ENCODE assay signal across 16 cellular contexts in the genomic region with DNA sequence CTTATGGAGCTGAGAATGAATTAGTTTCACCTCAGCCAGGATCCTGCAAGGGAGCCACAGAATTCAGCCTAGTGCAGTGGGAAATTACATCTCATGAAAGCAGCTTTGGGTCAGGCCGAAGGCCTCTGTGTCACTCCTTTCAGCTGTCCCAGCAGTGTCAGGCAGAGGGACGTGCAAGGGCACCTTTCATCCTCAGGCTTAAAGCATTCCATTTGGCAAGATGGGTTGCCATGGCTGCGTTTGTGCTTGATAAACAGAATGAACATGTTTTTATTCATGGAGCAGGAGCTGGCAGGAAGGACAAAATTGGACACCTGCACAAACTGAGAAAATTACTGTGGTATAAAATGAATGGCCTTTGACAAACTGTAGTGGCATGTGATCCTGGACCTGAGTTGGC. TPM values are rescaled to one million over a fixed set of nuclear protein-coding genes. Genes with fewer than 3 reads are reported as not detected.
DNase-seq lines count a peak whose midpoint lies in the region; ATAC-seq and TF ChIP-seq lines count a peak whose summit lies in the region.
"Had no signal": no experiment of that assay in that cellular context is flagged by ENCODE, and none has a peak within 500 bp of the region (broad histone marks: within the 10 kb centered on the region; RNA-seq: fewer than 3 reads in every experiment).

No MANE protein-coding gene starts in this region.

- H3K4ac ChIP-seq in IMR-90 (ENCODE audit: low read depth, low read length) = no peak overlapping the region

- no peak overlapping the region for H3K4me2 ChIP-seq in IMR-90 (ENCODE audit: low read depth, low read length)

- H4K91ac ChIP-seq in IMR-90 (ENCODE audit: insufficient read depth, low read depth, low read length) = no peak overlapping the region

- H2BK120ac ChIP-seq in IMR-90 (ENCODE audit: low read depth, low read length) = no peak overlapping the region

- H3K23ac ChIP-seq in IMR-90 (ENCODE audit: low read depth, low read length) = no peak overlapping the region

- no peak for TF ChIP-seq CTCF in IMR-90 (conservative IDR thresholded peaks at IDR 0.05; ENCODE audit: low read depth, low read length)

- H3K27ac ChIP-seq in IMR-90 (ENCODE audit: insufficient read depth, low read length) = no peak overlapping the region
- H3K27ac ChIP-seq: epithelial cell of prostate, spleen had no signal

- dilution Hi-C loops in IMR-90 (cut with HindIII; ENCODE audit: low sequenced_read_pairs, unreplicated experiment) = no loop called here

- BruUV-seq in IMR-90 (replicated peaks; lab: Mats Ljungman, UMichigan) = no TSS peak

- no peak for TF ChIP-seq POLR2A in IMR-90 (IDR thresholded peaks at IDR 0.05; ENCODE audit: low read depth, low read length)

- CTCF ChIA-PET in IMR-90 (lab: Yijun Ruan, JAX) = interaction anchor here (1.1 kb wide), 1 partner anchor 97 kb away, joined by 3 read pairs; no protein-coding TSS in a partner anchor

- TF ChIP-seq RAD21 in IMR-90 (IDR thresholded peaks at IDR 0.05; ENCODE audit: low read length) = no peak

- POLR2A ChIA-PET in IMR-90 (lab: Charles Lee; ENCODE audit: unreplicated experiment) = no interaction called here

- no peaks in the 10 kb centered on the region for H3K79me1 ChIP-seq in IMR-90 (ENCODE audit: low read depth in 1 of 2, low read length in 2 of 2)

- no peak overlapping the region for H4K5ac ChIP-seq in IMR-90 (ENCODE audit: low read depth, low read length)

- no peak overlapping the region for H2AK5ac ChIP-seq in IMR-90 (ENCODE audit: low read depth, low read length)

- no peak overlapping the region for H3K9ac ChIP-seq in IMR-90 (ENCODE audit: low read depth, low read length)

- H3K36me3 ChIP-seq in IMR-90 (ENCODE audit: control insufficient read depth, insufficient read depth, low read length) = peaks cover 43% of the 10 kb centered on the region

- no peak overlapping the region for H2BK5ac ChIP-seq in IMR-90 (ENCODE audit: low read depth, low read length, poor library complexity, severe bottlenecking)

- no peaks in the 10 kb centered on the region for H4K20me1 ChIP-seq in IMR-90 (ENCODE audit: insufficient read depth, low read length)

- H3K56ac ChIP-seq in IMR-90 (ENCODE audit: extremely low read depth, insufficient read depth, low read length) = no peak overlapping the region

- H3K14ac ChIP-seq in IMR-90 (replicated peaks; ENCODE audit: low read depth, low read length) = no peak overlapping the region

- H4K8ac ChIP-seq in IMR-90 (ENCODE audit: low read depth in 2 of 2, low read length in 2 of 2) = no peak overlapping the region

- no peak overlapping the region for H3K18ac ChIP-seq in IMR-90 (ENCODE audit: low read depth, low read length)

- peak; percentile 2 for DNase-seq in IMR-90
- DNase-seq in NCI-H2196 treated with DMSO at 0.1 percent for 48 hours (lab: John Stamatoyannopoulos, UW; ENCODE audit: unreplicated experiment) = peak; percentile 67
- DNase-seq in Right ventricle myocardium superior = peak; percentile 74
- peak; percentile 9 for DNase-seq in renal cortical epithelial cell (ENCODE audit: low read depth)
- no peak for DNase-seq in GM19240 (ENCODE audit: insufficient read length, low spot score)
- no peak for DNase-seq in retina
- no peak for DNase-seq in activated CD4-positive, alpha-beta T cell treated with anti-CD3 and anti-CD28 coated beads, Interleukin-2, amount 50 U/mL, for 48 hours
- no peak for DNase-seq in activated T-cell treated with anti-CD3 and anti-CD28 coated beads, Interleukin-2, amount 50 U/mL, for 1 hour
- DNase-seq: cerebellar nuclear complex, GDM1, KBM-7, left colon, NCI-H2171 treated with DMSO at 0.1 percent for 48 hours, nephron progenitor cell, spleen had no signal

- no peak for ATAC-seq in IMR-90 (ENCODE audit: low read depth)
- ATAC-seq in Right ventricle myocardium superior (ENCODE audit: poor library complexity) = peak; percentile 96
- ATAC-seq: left colon had no signal

- H2BK15ac ChIP-seq in IMR-90 (ENCODE audit: low read depth, low read length) = no peak overlapping the region

- no peak overlapping the region for H2BK20ac ChIP-seq in IMR-90 (ENCODE audit: low read depth, low read length)

- in situ Hi-C loops in IMR-90 (cut with MboI; ENCODE audit: low sequenced_read_pairs) = no loop called here

- H3K9me3 ChIP-seq in IMR-90 (ENCODE audit: control insufficient read depth, insufficient read depth, low read length) = no peaks in the 10 kb centered on the region
- H3K9me3 ChIP-seq: spleen had no signal

- no peak overlapping the region for H2AK9ac ChIP-seq in IMR-90 (replicated peaks; ENCODE audit: low read depth, low read length, poor library complexity)

- intact Hi-C loops in IMR-90 (cut with micrococcal nuclease) (no loop called here), Right ventricle myocardium superior (cut with DNase I) (no loop called here)

- no peaks in the 10 kb centered on the region for H3K27me3 ChIP-seq in IMR-90 (ENCODE audit: control insufficient read depth, insufficient read depth, low read length)
- H3K27me3 ChIP-seq: spleen had no signal

- no peaks in the 10 kb centered on the region for H3K4me1 ChIP-seq in IMR-90 (ENCODE audit: control insufficient read depth, insufficient read depth, low read length)
- H3K4me1 ChIP-seq: spleen had no signal

- WGBS in IMR-90 (ENCODE audit: extremely low coverage in 2 of 2, insufficient read length in 1 of 2), 2 experiments = 100% methylated on average over 1 of the region's 3 CpGs; no CpG with 5 or more reads in 1 of the 2 experiments

- H3K4me3 ChIP-seq in IMR-90 (ENCODE audit: insufficient read depth, low read depth, low read length) = no peak overlapping the region
- H3K4me3 ChIP-seq: spleen had no signal

- no peak overlapping the region for H2AFZ ChIP-seq in IMR-90 (replicated peaks; ENCODE audit: low read length, poor library complexity)

- no peaks in the 10 kb centered on the region for H3K9me1 ChIP-seq in IMR-90 (ENCODE audit: insufficient read depth, low read length)

TF ChIP-seq in IMR-90, 13 proteins besides CTCF, POLR2A, EP300 and RAD21:
- no peak for TF ChIP-seq MXI1 (IDR thresholded peaks at IDR 0.05; ENCODE audit: borderline replicate concordance, low read depth, low read length)
- TF ChIP-seq, protein P1, sequence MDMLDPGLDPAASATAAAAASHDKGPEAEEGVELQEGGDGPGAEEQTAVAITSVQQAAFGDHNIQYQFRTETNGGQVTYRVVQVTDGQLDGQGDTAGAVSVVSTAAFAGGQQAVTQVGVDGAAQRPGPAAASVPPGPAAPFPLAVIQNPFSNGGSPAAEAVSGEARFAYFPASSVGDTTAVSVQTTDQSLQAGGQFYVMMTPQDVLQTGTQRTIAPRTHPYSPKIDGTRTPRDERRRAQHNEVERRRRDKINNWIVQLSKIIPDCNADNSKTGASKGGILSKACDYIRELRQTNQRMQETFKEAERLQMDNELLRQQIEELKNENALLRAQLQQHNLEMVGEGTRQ (IDR thresholded peaks at IDR 0.05; ENCODE audit: low read depth, low read length) = no peak
TF ChIP-seq in IMR-90: peak in this region for 0.

RNA-seq across cellular contexts. Expression of gene ACAD10, which starts 29.4 kb away (rescaled TPM):
- 12.4 and 13.3 TPM in 2 replicates for total RNA-seq in IMR-90 (2012; rRNA removed)
- 20.7 and 21.0 TPM in 2 replicates for polyA plus RNA-seq in IMR-90 (2012; rRNA removed)
- polyA plus RNA-seq in IMR-90 (2012; cell fraction: cytosol; rRNA removed) = 7.5 and 12.1 TPM in 2 replicates
- polyA plus RNA-seq in IMR-90 (2012; cell fraction: nucleus; rRNA removed; ENCODE audit: low replicate concordance) = 55.8 and 93.4 TPM in 2 replicates
- total RNA-seq in Right ventricle myocardium superior = 29.5 TPM
- total RNA-seq in renal cortical epithelial cell = 8.2 and 24.4 TPM in 2 replicates

RNA-seq across cellular contexts. Expression of gene BRAP, which starts 29.5 kb away (rescaled TPM):
- total RNA-seq in IMR-90 (2012; rRNA removed) (17.2 and 23.6 TPM in 2 replicates), Right ventricle myocardium superior (13.8 TPM), renal cortical epithelial cell (24.5 and 27.7 TPM in 2 replicates)
- 9.6 and 10.3 TPM in 2 replicates for polyA plus RNA-seq in IMR-90 (2012; rRNA removed)
- 4.2 and 9.8 TPM in 2 replicates for polyA plus RNA-seq in IMR-90 (2012; cell fraction: cytosol; rRNA removed)
- polyA plus RNA-seq in IMR-90 (2012; cell fraction: nucleus; rRNA removed; ENCODE audit: low replicate concordance) = 3.1 and 9.2 TPM in 2 replicates

RNA-seq across cellular contexts. Expression of gene ALDH2, which starts 51.5 kb away (rescaled TPM):
- total RNA-seq in IMR-90 (2012; rRNA removed) (12.5 and 16.0 TPM in 2 replicates), Right ventricle myocardium superior (459 TPM), renal cortical epithelial cell (18.7 and 23.4 TPM in 2 replicates)
- 35.0 and 41.2 TPM in 2 replicates for polyA plus RNA-seq in IMR-90 (2012; rRNA removed)
- 37.5 and 51.0 TPM in 2 replicates for polyA plus RNA-seq in IMR-90 (2012; cell fraction: cytosol; rRNA removed)
- polyA plus RNA-seq in IMR-90 (2012; cell fraction: nucleus; rRNA removed; ENCODE audit: low replicate concordance) = 30.0 and 30.5 TPM in 2 replicates

Comparison
In these comparisons a context has a peak if more than half of its experiments do, and no peak if none do; other contexts are left out.
1. DNase-seq: peak in IMR-90 (single experiment), NCI-H2196 treated with DMSO at 0.1 percent for 48 hours (single experiment), Right ventricle myocardium superior (single experiment) and renal cortical epithelial cell (single experiment); none in GM19240 (single experiment), retina (single experiment), activated CD4-positive, alpha-beta T cell treated with anti-CD3 and anti-CD28 coated beads, Interleukin-2, amount 50 U/mL, for 48 hours (0 of 2) and activated T-cell treated with anti-CD3 and anti-CD28 coated beads, Interleukin-2, amount 50 U/mL, for 1 hour (single experiment).
2. RNA of gene ALDH2, which starts 51.5 kb away (total RNA-seq): 459 TPM in Right ventricle myocardium superior (single experiment); 18.7 to 23.4 TPM in renal cortical epithelial cell and 12.5 to 16.0 TPM in IMR-90; every median in the first group is over 10 times any median in the second.